8 cellular contexts compared by ENCODE assay signal in the genomic region with DNA sequence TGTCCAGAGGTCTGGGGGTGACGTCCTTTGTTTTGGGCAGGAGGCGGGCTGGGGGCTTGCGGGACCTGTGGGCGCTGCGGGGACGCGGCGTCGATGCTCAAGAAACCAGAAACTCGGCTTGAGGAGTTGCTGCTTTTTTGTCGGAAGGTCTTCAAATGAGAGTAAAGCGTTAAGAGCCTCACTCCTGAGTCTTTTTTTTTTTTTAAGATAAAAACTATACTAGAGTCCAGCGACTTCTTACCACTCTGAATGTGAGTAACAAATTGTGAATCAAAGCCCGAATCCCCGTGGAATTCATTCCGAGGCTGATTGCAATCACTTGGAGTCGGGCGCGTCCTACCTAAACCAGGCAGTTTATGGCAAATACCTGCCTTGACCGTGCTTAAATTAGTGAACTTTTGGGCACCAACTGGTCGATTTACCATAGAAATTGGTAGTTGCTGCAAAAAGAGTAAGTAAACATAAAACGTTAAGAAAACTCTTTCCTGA.
DNase-seq lines count a peak whose midpoint lies in the region; ATAC-seq and TF ChIP-seq lines count a peak whose summit lies in the region.

No MANE protein-coding gene starts in this region.

- H3K9me3 ChIP-seq in endocrine pancreas (ENCODE audit: control insufficient read depth, low read length) (no peaks in the 10 kb centered on the region), muscle layer of duodenum (ENCODE audit: control insufficient read depth in 1 of 2, low read length in 2 of 2) (no peaks in the 10 kb centered on the region)

- H3K27me3 ChIP-seq in endocrine pancreas (ENCODE audit: control insufficient read depth, insufficient read depth, low read length): no peaks in the 10 kb centered on the region
- no peaks in the 10 kb centered on the region for H3K27me3 ChIP-seq in muscle layer of duodenum (ENCODE audit: low read depth, low read length)

- DNase-seq in AG09309 (ENCODE audit: low read depth) (no peak), RKO (ENCODE audit: low spot score) (peak; percentile 41), middle frontal gyrus (ENCODE audit: extremely low spot score, low spot score) (no peak), OCI-M2 (lab: John Stamatoyannopoulos, UW; ENCODE audit: unreplicated experiment) (no peak)

- ATAC-seq in GM18511 (IDR thresholded peaks at IDR 0.05; ENCODE audit: unreplicated experiment): peak; percentile 1
- no peak for ATAC-seq in GM18858 (IDR thresholded peaks at IDR 0.05; ENCODE audit: unreplicated experiment)

- no peak overlapping the region for H3K9ac ChIP-seq in endocrine pancreas (ENCODE audit: control insufficient read depth, insufficient read depth, low read length)

- H3K4me3 ChIP-seq in AG09309 (ENCODE audit: control insufficient read depth, low read depth, low read length) (peak overlapping the region; percentile 94), endocrine pancreas (ENCODE audit: control insufficient read depth, insufficient read depth, low read length) (peak overlapping the region; percentile 71), muscle layer of duodenum (ENCODE audit: low read depth in 1 of 2, low read length in 2 of 2) (peak overlapping the region; percentile 72 to 96)

- H3K27ac ChIP-seq in muscle layer of duodenum (ENCODE audit: low read length): peak overlapping the region; percentile 61

- no peaks in the 10 kb centered on the region for H3K4me1 ChIP-seq in endocrine pancreas (ENCODE audit: control insufficient read depth, insufficient read depth, low read length)
- peaks cover 0 to 4% of the 10 kb centered on the region in 2 donors for H3K4me1 ChIP-seq in muscle layer of duodenum (ENCODE audit: control insufficient read depth in 1 of 2, insufficient read depth in 2 of 2, low read length in 2 of 2)

- no peak for TF ChIP-seq CTCF in AG09309 (IDR thresholded peaks at IDR 0.05; ENCODE audit: control insufficient read depth, insufficient read depth, low read depth, low read length, missing control alignments)

- H3K36me3 ChIP-seq in endocrine pancreas (ENCODE audit: control insufficient read depth, insufficient read depth, low read length) (no peaks in the 10 kb centered on the region), muscle layer of duodenum (ENCODE audit: control insufficient read depth in 1 of 2, insufficient read depth in 2 of 2, low read length in 2 of 2) (no peaks in the 10 kb centered on the region)
